ENCODE assay signal across 24 cellular contexts in the genomic region with DNA sequence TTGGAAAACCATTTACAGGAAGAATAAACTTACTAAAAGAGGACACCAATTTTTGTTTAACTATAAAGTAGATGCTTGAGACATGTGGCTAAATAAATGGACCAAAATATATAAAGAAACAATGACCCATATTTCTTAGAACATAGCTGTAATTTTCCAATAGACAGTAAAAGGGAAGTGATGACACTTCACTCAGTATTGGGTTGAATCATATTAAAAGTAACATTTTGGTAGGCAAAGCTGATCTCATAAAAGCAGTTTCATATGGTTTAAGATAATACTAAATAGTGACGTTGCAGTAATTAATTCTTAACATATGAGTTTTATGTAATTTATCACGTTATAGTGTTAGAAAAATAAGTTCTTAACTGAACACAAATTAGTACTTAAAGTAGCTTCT.
A peak's percentile ranks its signal among the peaks of the same experiment; 100 is the strongest.
DNase-seq lines count a peak whose midpoint lies in the region; ATAC-seq, FAIRE-seq and TF ChIP-seq lines count a peak whose summit lies in the region.
"Had no signal": no experiment of that assay in that cellular context is flagged by ENCODE, and none has a peak within 500 bp of the region (broad histone marks: within the 10 kb centered on the region; RNA-seq: fewer than 3 reads in every experiment).

No MANE protein-coding gene starts in this region.

- no peak overlapping the region for H3K4me3 ChIP-seq in kidney (ENCODE audit: low read length in 2 of 2)
- H3K4me3 ChIP-seq: HAP-1, lower lobe of right lung, spleen, tibial artery had no signal

- no peaks in the 10 kb centered on the region for H3K4me1 ChIP-seq in kidney (ENCODE audit: control insufficient read depth in 1 of 2, insufficient read depth in 1 of 2, low read depth in 1 of 2, low read length in 2 of 2)
- H3K4me1 ChIP-seq: BE2C, HAP-1, lower lobe of right lung, parathyroid adenoma, spleen, tibial artery had no signal

- H3K27ac Mint-ChIP-seq in T-helper 2 cell treated with Interferon-gamma antibody and Interleukin-4, amounts not matched to agents 5 μg/mL and 100 μg/mL, for 36 hours, result peak overlapping the region; percentile 9

- peaks cover 9% of the 10 kb centered on the region for H3K4me1 Mint-ChIP-seq in T-helper 2 cell treated with Interferon-gamma antibody and Interleukin-4, amounts not matched to agents 5 μg/mL and 100 μg/mL, for 36 hours (ENCODE audit: low read depth)
- H3K4me1 Mint-ChIP-seq: central memory CD8-positive, alpha-beta T cell had no signal

- DNase-seq in NOMO-1 (lab: John Stamatoyannopoulos, UW; ENCODE audit: unreplicated experiment in 2 of 2), result peak; percentile 1 to 27
- DNase-seq in NOMO-1 treated with dmso at 0.1 percent for 144 hours (lab: John Stamatoyannopoulos, UW; ENCODE audit: unreplicated experiment), result no peak
- DNase-seq in GM12891 (ENCODE audit: insufficient read length, low spot score), result no peak
- no peak for DNase-seq in T-helper 2 cell treated with Interferon-gamma antibody and Interleukin-4, amounts not matched to agents 5 μg/mL and 100 μg/mL, for 36 hours (ENCODE audit: low spot score)
- DNase-seq in kidney, result no peak
- DNase-seq in effector CD8-positive, alpha-beta T cell (lab: John Stamatoyannopoulos, UW), result no peak
- DNase-seq: amniotic stem cell; BE2C; effector memory CD4-positive, alpha-beta T cell; head of caudate nucleus; KG1; lower lobe of right lung; NCI-H82; RPMI8226; spleen; tibial artery had no signal

- no peak overlapping the region for H3K27ac ChIP-seq in kidney (ENCODE audit: low read depth in 2 of 2, low read length in 2 of 2)
- H3K27ac ChIP-seq: 22Rv1, lower lobe of right lung, parathyroid adenoma, spleen, tibial artery had no signal

- peaks cover 1% of the 10 kb centered on the region for H3K36me3 Mint-ChIP-seq in T-helper 2 cell treated with Interferon-gamma antibody and Interleukin-4, amounts not matched to agents 5 μg/mL and 100 μg/mL, for 36 hours (ENCODE audit: low read depth)

- no peaks in the 10 kb centered on the region for H3K27me3 Mint-ChIP-seq in T-helper 2 cell treated with Interferon-gamma antibody and Interleukin-4, amounts not matched to agents 5 μg/mL and 100 μg/mL, for 36 hours (ENCODE audit: low read depth)

- H3K36me3 ChIP-seq in kidney (ENCODE audit: control insufficient read depth in 1 of 2, insufficient read depth in 2 of 2, low read length in 2 of 2), result no peaks in the 10 kb centered on the region
- H3K36me3 ChIP-seq: BE2C, HAP-1, lower lobe of right lung, spleen, tibial artery had no signal

- H3K9me3 ChIP-seq in kidney (ENCODE audit: control insufficient read depth in 1 of 2, low read length in 2 of 2), result no peaks in the 10 kb centered on the region
- H3K9me3 ChIP-seq: BE2C, HAP-1, lower lobe of right lung, spleen, tibial artery had no signal

- FAIRE-seq in GM12891 (lab: Jason Lieb, UNC), result no peak
- peak; percentile 60 for FAIRE-seq in kidney (lab: Jason Lieb, UNC)
- FAIRE-seq: D721Med, G401.6 had no signal

- H3K9ac ChIP-seq in kidney (ENCODE audit: low read length in 2 of 2), result no peak overlapping the region
- H3K9ac ChIP-seq: parathyroid adenoma had no signal

- no peak for ATAC-seq in HG03432 (IDR thresholded peaks at IDR 0.05; ENCODE audit: unreplicated experiment)
- ATAC-seq in GM21381 (IDR thresholded peaks at IDR 0.05; ENCODE audit: unreplicated experiment), result no peak
- ATAC-seq: lower lobe of right lung had no signal

- H3K4me3 Mint-ChIP-seq in T-helper 2 cell treated with Interferon-gamma antibody and Interleukin-4, amounts not matched to agents 5 μg/mL and 100 μg/mL, for 36 hours, result no peak overlapping the region
- H3K4me3 Mint-ChIP-seq: central memory CD8-positive, alpha-beta T cell had no signal

- TF ChIP-seq POLR2A in GM12891 (IDR thresholded peaks at IDR 0.05; ENCODE audit: low read depth, low read length), result no peak

- TF ChIP-seq CTCF in kidney (IDR thresholded peaks at IDR 0.05; ENCODE audit: borderline replicate concordance, extremely low read depth, insufficient read depth), result no peak

- intact Hi-C loops in kidney (cut with DNase I), result no loop called here

- peaks cover 8% of the 10 kb centered on the region for H3K9me3 Mint-ChIP-seq in T-helper 2 cell treated with Interferon-gamma antibody and Interleukin-4, amounts not matched to agents 5 μg/mL and 100 μg/mL, for 36 hours
- H3K9me3 Mint-ChIP-seq: central memory CD8-positive, alpha-beta T cell had no signal

TF ChIP-seq in GM12891, 5 proteins besides CTCF, POLR2A, EP300 and RAD21:
- TF ChIP-seq SPI1 (IDR thresholded peaks at IDR 0.05; ENCODE audit: low read depth, low read length) (peak; percentile 78), POLR2AphosphoS5 (IDR thresholded peaks at IDR 0.05; ENCODE audit: low read depth, low read length) (no peak)

Comparison
In these comparisons a context has a peak if more than half of its experiments do, and no peak if none do; other contexts are left out.
1. DNase-seq: peak in NOMO-1 (2 of 2); none in NOMO-1 treated with dmso at 0.1 percent for 144 hours (single experiment), GM12891 (single experiment), T-helper 2 cell treated with Interferon-gamma antibody and Interleukin-4, amounts not matched to agents 5 μg/mL and 100 μg/mL, for 36 hours (single experiment), kidney (single experiment) and effector CD8-positive, alpha-beta T cell (single experiment).